In the genomic region with DNA sequence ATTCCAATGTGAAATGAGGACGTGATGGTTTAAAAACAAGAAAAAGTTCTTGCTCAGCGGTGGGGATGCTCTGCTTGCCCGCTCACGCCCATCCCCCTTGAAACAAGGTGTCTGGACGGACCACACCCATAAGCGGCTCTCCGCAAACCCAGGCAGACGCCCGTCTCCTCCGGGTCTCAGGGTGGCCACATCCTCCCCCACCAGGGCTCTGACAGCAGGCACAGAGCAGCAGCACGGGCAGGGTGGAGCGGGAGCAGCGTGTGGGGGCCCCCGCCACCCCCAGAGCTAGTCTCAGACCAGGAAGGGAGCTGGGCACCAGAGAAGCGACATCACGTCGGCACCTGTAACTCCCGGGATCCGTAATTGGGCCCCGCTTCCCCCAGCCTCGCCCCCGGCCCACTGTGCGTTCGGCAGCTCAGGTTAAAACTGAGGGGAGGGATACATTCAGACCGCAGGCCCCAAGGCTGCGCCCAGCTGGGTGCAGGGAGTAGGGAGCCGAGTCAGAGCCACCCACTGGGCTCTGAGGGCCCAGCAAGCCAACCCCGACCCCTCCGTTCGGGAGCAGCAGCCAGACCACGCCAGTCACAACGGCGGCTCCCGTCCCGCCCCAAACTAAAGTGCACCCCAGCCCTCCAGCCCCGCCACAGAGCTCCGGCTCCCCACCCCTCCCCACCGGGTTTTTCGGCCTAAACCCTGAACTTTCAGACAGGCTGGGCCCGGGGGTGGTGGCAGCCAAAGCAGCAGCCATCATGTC, we compare ENCODE assay signal across 11 cellular contexts. TPM values are rescaled to one million over a fixed set of nuclear protein-coding genes. Genes with fewer than 3 reads are reported as not detected.
DNase-seq lines count a peak whose midpoint lies in the region; ATAC-seq and TF ChIP-seq lines count a peak whose summit lies in the region.
"Had no signal": no experiment of that assay in that cellular context is flagged by ENCODE, and none has a peak within 500 bp of the region (broad histone marks: within the 10 kb centered on the region; RNA-seq: fewer than 3 reads in every experiment).

No MANE protein-coding gene starts in this region.

- H3K27me3 ChIP-seq in CD4-positive, alpha-beta T cell (ENCODE audit: control insufficient read depth, insufficient read depth, low read length), result no peaks in the 10 kb centered on the region
- no peaks in the 10 kb centered on the region for H3K27me3 ChIP-seq in HUES48 (ENCODE audit: control insufficient read depth, insufficient read depth, low read length)
- H3K27me3 ChIP-seq: ovary had no signal

- H3K9me3 Mint-ChIP-seq in CD4-positive, alpha-beta T cell, result no peaks in the 10 kb centered on the region
- no peaks in the 10 kb centered on the region for H3K9me3 Mint-ChIP-seq in natural killer cell treated with Interleukin-12 subunit alpha and Interleukin-12 subunit beta and Interleukin-15 and Interleukin-18, amount 100 ng/mL, for 72 hours

- H3K4me3 Mint-ChIP-seq in CD4-positive, alpha-beta T cell, result peak overlapping the region; percentile 74
- peak overlapping the region; percentile 53 for H3K4me3 Mint-ChIP-seq in natural killer cell treated with Interleukin-12 subunit alpha and Interleukin-12 subunit beta and Interleukin-15 and Interleukin-18, amount 100 ng/mL, for 72 hours

- peak; percentile 78 for ATAC-seq in CD4-positive, alpha-beta T cell (ENCODE audit: poor library complexity)
- ATAC-seq in natural killer cell treated with Interleukin-12 subunit alpha and Interleukin-12 subunit beta and Interleukin-15 and Interleukin-18, amount 100 ng/mL, for 72 hours, result peak in 1 of 2 donors; percentile 66
- no peak for ATAC-seq in HG02870 (IDR thresholded peaks at IDR 0.05; ENCODE audit: unreplicated experiment)

- no peak overlapping the region for H3K9ac ChIP-seq in HUES48 (ENCODE audit: low read depth, low read length)

- CTCF ChIA-PET in CD4-positive, alpha-beta T cell (lab: Charles Lee), result no interaction called here

- no peaks in the 10 kb centered on the region for H3K9me3 ChIP-seq in CD4-positive, alpha-beta T cell (ENCODE audit: control insufficient read depth, low read length)
- H3K9me3 ChIP-seq in HUES48 (ENCODE audit: control insufficient read depth, insufficient read depth, low read length), result no peaks in the 10 kb centered on the region
- H3K9me3 ChIP-seq: ovary had no signal

- peaks cover 9% of the 10 kb centered on the region for H3K36me3 Mint-ChIP-seq in CD4-positive, alpha-beta T cell (ENCODE audit: low read depth)
- no peaks in the 10 kb centered on the region for H3K36me3 Mint-ChIP-seq in natural killer cell treated with Interleukin-12 subunit alpha and Interleukin-12 subunit beta and Interleukin-15 and Interleukin-18, amount 100 ng/mL, for 72 hours

- H3K27ac ChIP-seq in CD4-positive, alpha-beta T cell (ENCODE audit: low read depth, low read length), result no peak overlapping the region
- H3K27ac ChIP-seq in HUES48 (ENCODE audit: low read depth, low read length) (peak overlapping the region; percentile 42), coronary artery (no peak overlapping the region)
- H3K27ac ChIP-seq: ovary had no signal

- POLR2A ChIA-PET in CD4-positive, alpha-beta T cell (lab: Charles Lee), result interaction anchor here (1.1 kb wide), 2 partner anchors 21 to 96 kb away, joined by 3 to 5 read pairs; a partner anchor contains a TSS

- DNase-seq in CD4-positive, alpha-beta T cell, result peak in 1 of 10 experiments; percentile 51
- peak; percentile 71 for DNase-seq in coronary artery (ENCODE audit: low spot score)
- no peak for DNase-seq in natural killer cell treated with Interleukin-12 subunit alpha and Interleukin-12 subunit beta and Interleukin-15 and Interleukin-18, amount 100 ng/mL, for 72 hours (ENCODE audit: low spot score)
- no peak for DNase-seq in C1 segment of cervical spinal cord (lab: John Stamatoyannopoulos, UW)
- DNase-seq in T1000 (lab: John Stamatoyannopoulos, UW), result no peak
- DNase-seq in HUDEP-2 (lab: John Stamatoyannopoulos, UW; ENCODE audit: unreplicated experiment in 76 of 76), result no peak
- DNase-seq: activated CD4-positive, alpha-beta T cell treated with anti-CD3 and anti-CD28 coated beads, Interleukin-2, amount 50 U/mL, for 4 hours; NK-92 treated with Interleukin-12 subunit alpha and Interleukin-12 subunit beta, amount 100 ng/mL, for 24 hours had no signal

- peak overlapping the region; percentile 69 for H3K27ac Mint-ChIP-seq in CD4-positive, alpha-beta T cell
- no peak overlapping the region for H3K27ac Mint-ChIP-seq in natural killer cell treated with Interleukin-12 subunit alpha and Interleukin-12 subunit beta and Interleukin-15 and Interleukin-18, amount 100 ng/mL, for 72 hours

- peaks cover 11% of the 10 kb centered on the region for H3K4me1 Mint-ChIP-seq in CD4-positive, alpha-beta T cell (ENCODE audit: low read depth)
- peaks cover 6 to 18% of the 10 kb centered on the region in 2 donors for H3K4me1 Mint-ChIP-seq in natural killer cell treated with Interleukin-12 subunit alpha and Interleukin-12 subunit beta and Interleukin-15 and Interleukin-18, amount 100 ng/mL, for 72 hours (ENCODE audit: low read depth in 2 of 2)

- H3K4me1 ChIP-seq in HUES48 (ENCODE audit: control insufficient read depth, insufficient read depth, low read length), result peaks cover 4% of the 10 kb centered on the region; the same call in 1 of the 2 replicates

- no peaks in the 10 kb centered on the region for H3K27me3 Mint-ChIP-seq in CD4-positive, alpha-beta T cell
- H3K27me3 Mint-ChIP-seq in natural killer cell treated with Interleukin-12 subunit alpha and Interleukin-12 subunit beta and Interleukin-15 and Interleukin-18, amount 100 ng/mL, for 72 hours, result no peaks in the 10 kb centered on the region

- H3K36me3 ChIP-seq in HUES48 (ENCODE audit: control insufficient read depth, insufficient read depth, low read length), result peaks cover 31% of the 10 kb centered on the region
- H3K36me3 ChIP-seq: ovary had no signal

- intact Hi-C loops in CD4-positive, alpha-beta T cell (cut with DNase I, micrococcal nuclease), result loop anchor here in 1 of 2 experiments (10.0 kb wide), 1 partner anchor 305 kb away; no protein-coding TSS in a partner anchor

- TF ChIP-seq CTCF in CD4-positive, alpha-beta T cell (IDR thresholded peaks at IDR 0.05), result no peak
- TF ChIP-seq CTCF in coronary artery (IDR thresholded peaks at IDR 0.05), result no peak

- H3K4me3 ChIP-seq in HUES48 (ENCODE audit: low read depth, low read length) (no peak overlapping the region), coronary artery (no peak overlapping the region)
- H3K4me3 ChIP-seq: ovary had no signal

RNA-seq across cellular contexts. Expression of a gene that starts 22.0 kb away (rescaled TPM):
- total RNA-seq in CD4-positive, alpha-beta T cell, result 10 to 100 TPM; 34.4 to 34.8 TPM
- 100 to 1,000 TPM in 1 of 2 donors, 10 to 100 TPM in 1; 65.7 to 195 TPM for total RNA-seq in natural killer cell treated with Interleukin-12 subunit alpha and Interleukin-12 subunit beta and Interleukin-15 and Interleukin-18, amount 100 ng/mL, for 72 hours

RNA-seq across cellular contexts. Expression of a gene that starts 59.9 kb away (rescaled TPM):
- total RNA-seq in CD4-positive, alpha-beta T cell, result under 1 TPM; 0.11 to 0.28 TPM
- total RNA-seq in natural killer cell treated with Interleukin-12 subunit alpha and Interleukin-12 subunit beta and Interleukin-15 and Interleukin-18, amount 100 ng/mL, for 72 hours, result not detected
